Comparison of ENCODE assay signal across 33 cellular contexts in genomic region chr14:60300019-60300418, GRCh38.
"Had no signal": no experiment of that assay in that cellular context is flagged by ENCODE, and none has a peak within 500 bp of the region (broad histone marks: within the 10 kb centered on the region; RNA-seq: fewer than 3 reads in every experiment).

No MANE protein-coding gene starts in this region.

- H3K27ac ChIP-seq: adrenal gland, ascending aorta, body of pancreas, brain microvascular endothelial cell, breast epithelium, cardiac muscle cell had no signal

- H3K9me3 ChIP-seq: adrenal gland, ascending aorta, body of pancreas, breast epithelium had no signal

- H3K4me3 ChIP-seq: adrenal gland, ascending aorta, body of pancreas, breast epithelium, cardiac muscle cell had no signal

- H3K36me3 ChIP-seq: adrenal gland, ascending aorta, brain microvascular endothelial cell, breast epithelium had no signal

- DNase-seq: activated effector memory CD4-positive, alpha-beta T cell treated with anti-CD3 and anti-CD28 coated beads, Interleukin-2, amount 50 U/mL, for 16 hours; activated effector memory CD4-positive, alpha-beta T cell treated with Interleukin-2 at 50 U/mL for 16 hours; activated gamma-delta T cell; activated gamma-delta T cell treated with Interleukin-2 at 50 U/mL for 16 hours; activated naive CD4-positive, alpha-beta T cell; activated naive CD4-positive, alpha-beta T cell treated with anti-CD3 and anti-CD28 coated beads for 36 hours; activated naive CD4-positive, alpha-beta T cell treated with anti-CD3 and anti-CD28 coated beads, Interleukin-2, amount 10 ng/mL, durations not matched to agents 7 days and 5 days; activated naive CD4-positive, alpha-beta T cell treated with anti-CD3 and anti-CD28 coated beads, Interleukin-2, amount 50 U/mL, for 16 hours; activated naive CD4-positive, alpha-beta T cell treated with Interleukin-2 at 50 U/mL for 16 hours; activated naive CD8-positive, alpha-beta T cell treated with anti-CD3 and anti-CD28 coated beads for 36 hours; activated naive CD8-positive, alpha-beta T cell treated with anti-CD3 and anti-CD28 coated beads, Interleukin-2, amount 10 ng/mL, durations not matched to agents 7 days and 5 days; activated naive CD8-positive, alpha-beta T cell treated with anti-CD3 and anti-CD28 coated beads, Interleukin-2, amount 50 U/mL, for 24 hours; activated T-cell treated with anti-CD3 and anti-CD28 coated beads, Interleukin-2, amount 50 U/mL, for 4 hours; activated T-cell treated with anti-CD3 and anti-CD28 coated beads, Interleukin-2, amount 50 U/mL, for 48 hours; activated T-cell treated with anti-CD3 and anti-CD28 coated beads, Interleukin-2, amount 50 U/mL, for 72 hours; adrenal gland; amniotic stem cell; amygdala; anterior cingulate cortex; aorta; body of pancreas; brain microvascular endothelial cell; caudate nucleus; central memory CD4-positive, alpha-beta T cell; cerebellar nuclear complex had no signal

- ATAC-seq: activated naive CD4-positive, alpha-beta T cell treated with anti-CD3 and anti-CD28 coated beads, Interleukin-2, amount 50 U/mL, for 72 hours; activated naive CD8-positive, alpha-beta T cell treated with anti-CD3 and anti-CD28 coated beads, Interleukin-2, amount 50 U/mL, for 24 hours; activated T-cell treated with anti-CD3 and anti-CD28 coated beads, Interleukin-2, amount 50 U/mL, for 4 hours; activated T-cell treated with anti-CD3 and anti-CD28 coated beads, Interleukin-2, amount 50 U/mL, for 72 hours; activated T-helper 17 cell treated with anti-CD3 and anti-CD28 coated beads, Interleukin-2, amount 50 U/mL, for 72 hours; body of pancreas had no signal

- H3K27me3 ChIP-seq: adrenal gland, ascending aorta, body of pancreas, brain microvascular endothelial cell, breast epithelium, cardiac muscle cell had no signal

- FAIRE-seq: astrocyte, bronchial epithelial cell, colon had no signal

- H3K4me1 ChIP-seq: adrenal gland, ascending aorta, breast epithelium had no signal
